Comparison of ENCODE assay signal across 1 cellular context in genomic region chr14:50892255-50892654, GRCh38.
A peak's percentile ranks its signal among the peaks of the same experiment; 100 is the strongest.
TF ChIP-seq lines count a peak whose summit lies in the region.

No MANE protein-coding gene starts in this region.

TF ChIP-seq in HepG2, 621 proteins besides CTCF, POLR2A, EP300 and RAD21 (continued from another document and continues in another):
- TF ChIP-seq ZHX2 (IDR thresholded peaks at IDR 0.05; ENCODE audit: low read depth) (no peak), ZHX2 (CRISPR knock-in tag; IDR thresholded peaks at IDR 0.05; ENCODE audit: borderline replicate concordance) (no peak), YEATS2 (CRISPR knock-in tag; IDR thresholded peaks at IDR 0.05; ENCODE audit: borderline replicate concordance) (no peak), ZSCAN5A (CRISPR knock-in tag; IDR thresholded peaks at IDR 0.05; ENCODE audit: borderline replicate concordance) (no peak), HNRNPL (IDR thresholded peaks at IDR 0.05; ENCODE audit: low read depth, low read length) (no peak), ZBTB44 (CRISPR knock-in tag; IDR thresholded peaks at IDR 0.05) (no peak), SALL1 (CRISPR knock-in tag; IDR thresholded peaks at IDR 0.05) (peak; percentile 67; the same call in 1 of the 2 replicates), HES4 (CRISPR knock-in tag; IDR thresholded peaks at IDR 0.05; ENCODE audit: borderline replicate concordance) (no peak), SKI (IDR thresholded peaks at IDR 0.05; ENCODE audit: partially characterized antibody) (no peak), EZH2 (conservative IDR thresholded peaks at IDR 0.05; ENCODE audit: low read depth, low read length) (no peak), ZNF160 (CRISPR knock-in tag; IDR thresholded peaks at IDR 0.05) (no peak), MED13 (CRISPR knock-in tag; IDR thresholded peaks at IDR 0.05) (no peak), ZNF589 (CRISPR knock-in tag; conservative IDR thresholded peaks at IDR 0.05) (no peak), NFE2 (CRISPR knock-in tag; IDR thresholded peaks at IDR 0.05) (no peak), PCBP1 (IDR thresholded peaks at IDR 0.05; ENCODE audit: borderline replicate concordance, low read depth, low read length) (no peak), NKX3-1 (CRISPR knock-in tag; IDR thresholded peaks at IDR 0.05) (no peak), ZNF800 (CRISPR knock-in tag; IDR thresholded peaks at IDR 0.05) (no peak), AKNA (CRISPR knock-in tag; IDR thresholded peaks at IDR 0.05; ENCODE audit: borderline replicate concordance) (no peak), SETDB1 (CRISPR knock-in tag; IDR thresholded peaks at IDR 0.05; ENCODE audit: borderline replicate concordance) (no peak), ONECUT2 (CRISPR knock-in tag; IDR thresholded peaks at IDR 0.05) (no peak), RXRB (CRISPR knock-in tag; IDR thresholded peaks at IDR 0.05; ENCODE audit: borderline replicate concordance) (peak; percentile 60; the same call in 1 of the 2 replicates), NR2F1 (CRISPR knock-in tag; IDR thresholded peaks at IDR 0.05) (0 out of 4 replicates have a peak, but pooled peaks of 1 of the 2 experiments have one; percentile 23), ZNF333 (CRISPR knock-in tag; IDR thresholded peaks at IDR 0.05; ENCODE audit: borderline replicate concordance) (no peak), ZNF484 (CRISPR knock-in tag; IDR thresholded peaks at IDR 0.05; ENCODE audit: borderline replicate concordance, low read depth) (no peak), GLMP (CRISPR knock-in tag; IDR thresholded peaks at IDR 0.05; ENCODE audit: borderline replicate concordance) (no peak), ZBTB14 (CRISPR knock-in tag; IDR thresholded peaks at IDR 0.05) (no peak), ZNF10 (CRISPR knock-in tag; IDR thresholded peaks at IDR 0.05; ENCODE audit: borderline replicate concordance, low read depth) (no peak), CERS6 (CRISPR knock-in tag; IDR thresholded peaks at IDR 0.05) (no peak), USF2 (IDR thresholded peaks at IDR 0.05; ENCODE audit: low read depth, low read length) (no peak), USF2 (CRISPR knock-in tag; IDR thresholded peaks at IDR 0.05; ENCODE audit: borderline replicate concordance) (no peak), TCF7L2 (IDR thresholded peaks at IDR 0.05; ENCODE audit: low read depth, low read length) (no peak), ZNF563 (CRISPR knock-in tag; IDR thresholded peaks at IDR 0.05) (no peak), NR2F2 (IDR thresholded peaks at IDR 0.05; ENCODE audit: borderline replicate concordance, low read depth) (0 out of 2 replicates have a peak, but pooled peaks have one; percentile 59), MAFF (IDR thresholded peaks at IDR 0.05; ENCODE audit: low read depth, low read length) (no peak), ZBTB43 (CRISPR knock-in tag; conservative IDR thresholded peaks at IDR 0.05) (no peak)
